8 cellular contexts compared by ENCODE assay signal in genomic region chr14:39988939-39989338, GRCh38.
DNase-seq lines count a peak whose midpoint lies in the region; TF ChIP-seq lines count a peak whose summit lies in the region.

No MANE protein-coding gene starts in this region.

- H3K36me3 ChIP-seq in smooth muscle cell (ENCODE audit: low read depth) (no peaks in the 10 kb centered on the region), testis (ENCODE audit: low read depth, missing control alignments) (no peaks in the 10 kb centered on the region)

- no peaks in the 10 kb centered on the region for H3K27me3 ChIP-seq in smooth muscle cell (ENCODE audit: low read depth)
- no peaks in the 10 kb centered on the region for H3K27me3 ChIP-seq in testis

- no peak overlapping the region for H3K4me2 ChIP-seq in smooth muscle cell

- no peaks in the 10 kb centered on the region for H3F3A ChIP-seq in smooth muscle cell (ENCODE audit: low read depth)

- no peaks in the 10 kb centered on the region for H3K9me3 Mint-ChIP-seq in endothelial cell (ENCODE audit: unreplicated experiment)

- WGBS in smooth muscle cell (ENCODE audit: low lambda C conversion rate), result 8% methylated on average over 2 of the region's 2 CpGs
- WGBS in testis, 2 donors, result 33 to 41% methylated on average over 2 of the region's 2 CpGs

- no peak for TF ChIP-seq POLR2A in testis (IDR thresholded peaks at IDR 0.05)

- no peak for TF ChIP-seq CTCF in endothelial cell (IDR thresholded peaks at IDR 0.05; ENCODE audit: unreplicated experiment)
- TF ChIP-seq CTCF in smooth muscle cell (IDR thresholded peaks at IDR 0.05; ENCODE audit: borderline replicate concordance, insufficient read depth, poor library complexity, severe bottlenecking), result peak; percentile 66
- TF ChIP-seq CTCF in testis (IDR thresholded peaks at IDR 0.05), result no peak

- peak; percentile 8 to 11 for DNase-seq in AML-193 (lab: John Stamatoyannopoulos, UW)
- DNase-seq in HT-29 (ENCODE audit: low spot score), result peak; percentile 38
- peak; percentile 82 for DNase-seq in NCI-H69 (lab: John Stamatoyannopoulos, UW)
- peak; percentile 11 for DNase-seq in endothelial cell (ENCODE audit: low spot score)
- no peak for DNase-seq in smooth muscle cell (lab: John Stamatoyannopoulos, UW; ENCODE audit: unreplicated experiment)
- no peak for DNase-seq in activated CD4-positive, alpha-beta T cell treated with anti-CD3 and anti-CD28 coated beads for 1 hour
- DNase-seq in testis, result no peak
- no peak for DNase-seq in activated gamma-delta T cell treated with Interleukin-2 at 50 U/mL for 16 hours

- no peaks in the 10 kb centered on the region for H3K36me3 Mint-ChIP-seq in endothelial cell (ENCODE audit: low read depth, unreplicated experiment)

- H3K4me1 ChIP-seq in smooth muscle cell (ENCODE audit: low read depth) (no peaks in the 10 kb centered on the region), testis (no peaks in the 10 kb centered on the region)

- H3K27ac ChIP-seq in smooth muscle cell (ENCODE audit: low read depth), result no peak overlapping the region
- H3K27ac ChIP-seq in testis, result no peak overlapping the region

- no peaks in the 10 kb centered on the region for H3K79me2 ChIP-seq in smooth muscle cell (ENCODE audit: low read depth)

- intact Hi-C loops in testis (cut with DNase I; ENCODE audit: low total_unique reads), result no loop called here

- no peak overlapping the region for H3K27ac Mint-ChIP-seq in endothelial cell (ENCODE audit: unreplicated experiment)

- H3K4me3 Mint-ChIP-seq in endothelial cell (ENCODE audit: unreplicated experiment), result no peak overlapping the region

- H3K9me3 ChIP-seq in smooth muscle cell (replicated peaks; ENCODE audit: low read depth) (no peaks in the 10 kb centered on the region), testis (no peaks in the 10 kb centered on the region)

- no peaks in the 10 kb centered on the region for H4K20me1 ChIP-seq in smooth muscle cell (ENCODE audit: low read depth)

- H3K27me3 Mint-ChIP-seq in endothelial cell (ENCODE audit: unreplicated experiment), result peaks cover 2% of the 10 kb centered on the region

- H3K4me1 Mint-ChIP-seq in endothelial cell (ENCODE audit: unreplicated experiment), result no peaks in the 10 kb centered on the region

- H3K9ac ChIP-seq in smooth muscle cell (ENCODE audit: low read depth), result no peak overlapping the region

- H2AFZ ChIP-seq in smooth muscle cell (ENCODE audit: low read depth), result no peak overlapping the region

- H3K4me3 ChIP-seq in smooth muscle cell (no peak overlapping the region), testis (no peak overlapping the region)

Comparison
In these comparisons a context has a peak if more than half of its experiments do, and no peak if none do; other contexts are left out.
1. DNase-seq: peak in AML-193 (2 of 2), HT-29 (single experiment), NCI-H69 (single experiment) and endothelial cell (single experiment); none in smooth muscle cell (single experiment), activated CD4-positive, alpha-beta T cell treated with anti-CD3 and anti-CD28 coated beads for 1 hour (single experiment), testis (single experiment) and activated gamma-delta T cell treated with Interleukin-2 at 50 U/mL for 16 hours (single experiment).